In the genomic region with DNA sequence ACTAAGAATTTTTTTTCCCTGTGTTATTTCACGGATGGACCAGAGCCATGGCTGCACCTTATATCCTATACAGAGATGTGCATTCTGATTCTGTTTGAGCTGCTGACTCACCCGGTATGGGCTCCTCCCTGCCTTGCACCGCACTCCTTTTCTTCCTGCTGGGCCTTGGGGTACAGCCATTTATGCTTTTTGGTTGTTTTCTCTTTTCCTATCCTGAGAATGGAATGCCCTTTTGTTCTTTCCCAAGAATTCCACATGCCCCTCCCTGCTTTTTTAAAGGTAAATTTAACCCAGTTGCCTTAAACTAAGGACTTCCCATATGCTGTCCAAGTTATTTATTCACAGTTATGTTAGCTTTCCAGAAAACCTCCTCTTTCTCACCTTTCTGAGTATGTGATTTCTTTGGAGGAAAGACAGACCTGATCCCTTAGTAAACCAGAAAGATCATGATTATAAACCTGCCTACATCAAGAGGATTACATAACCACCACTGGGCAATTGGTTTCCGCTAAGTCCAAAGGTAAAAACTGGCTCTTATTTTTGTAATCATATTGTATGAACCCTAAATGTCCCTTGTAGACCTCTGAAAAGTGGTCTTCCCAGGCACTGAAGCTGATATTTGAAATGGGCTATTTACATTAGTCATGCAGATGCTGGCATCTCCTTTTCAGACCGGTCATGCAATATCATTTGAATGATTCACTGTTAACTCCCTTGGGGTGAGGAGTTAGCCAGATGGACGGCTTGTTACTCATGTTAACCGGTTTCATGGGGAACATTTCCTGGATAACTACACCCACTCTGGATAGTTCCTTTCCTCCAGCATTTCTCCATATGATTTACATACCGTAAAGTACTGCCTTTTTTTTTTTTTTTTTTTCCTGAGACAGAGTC, we compare ENCODE assay signal across 9 cellular contexts. TPM values are rescaled to one million over a fixed set of nuclear protein-coding genes. Genes with fewer than 3 reads are reported as not detected.
DNase-seq lines count a peak whose midpoint lies in the region; ATAC-seq, FAIRE-seq and TF ChIP-seq lines count a peak whose summit lies in the region.
"Had no signal": no experiment of that assay in that cellular context is flagged by ENCODE, and none has a peak within 500 bp of the region (broad histone marks: within the 10 kb centered on the region; RNA-seq: fewer than 3 reads in every experiment).

No MANE protein-coding gene starts in this region.

- DNase-seq in DMS 273 (lab: John Stamatoyannopoulos, UW; ENCODE audit: unreplicated experiment) (peak; percentile 86), RKO (ENCODE audit: low spot score) (peak; percentile 92), fibroblast of lung (ENCODE audit: low read depth in 2 of 2) (peak; percentile 96 to 98), pancreas (no peak), DMS79 treated with DMSO at 0.1 percent for 48 hours (lab: John Stamatoyannopoulos, UW) (no peak), DMS114 treated with DMSO at 0.1 percent for 48 hours (lab: John Stamatoyannopoulos, UW; ENCODE audit: unreplicated experiment) (no peak)
- DNase-seq in activated CD8-positive, alpha-beta memory T cell treated with anti-CD3 and anti-CD28 coated beads, Interleukin-2, amount 10 ng/mL, durations not matched to agents 7 days and 5 days = no peak
- DNase-seq in activated CD4-positive, alpha-beta T cell treated with anti-CD3 and anti-CD28 coated beads, Interleukin-2, amount 50 U/mL, for 1 hour = no peak
- DNase-seq: NCI-H2029 treated with DMSO at 0.1 percent for 48 hours had no signal

- no peak overlapping the region for H3K27ac Mint-ChIP-seq in activated CD8-positive, alpha-beta memory T cell treated with anti-CD3 and anti-CD28 coated beads, Interleukin-2, amount 10 ng/mL, durations not matched to agents 7 days and 5 days

- no peaks in the 10 kb centered on the region for H3K27me3 ChIP-seq in fibroblast of lung (ENCODE audit: control insufficient read depth, insufficient read depth, low read length)
- no peaks in the 10 kb centered on the region for H3K27me3 ChIP-seq in pancreas

- peaks cover 5% of the 10 kb centered on the region for H3K4me1 Mint-ChIP-seq in activated CD8-positive, alpha-beta memory T cell treated with anti-CD3 and anti-CD28 coated beads, Interleukin-2, amount 10 ng/mL, durations not matched to agents 7 days and 5 days

- CTCF ChIA-PET in activated CD8-positive, alpha-beta memory T cell treated with anti-CD3 and anti-CD28 coated beads, Interleukin-2, amount 10 ng/mL, durations not matched to agents 7 days and 5 days (lab: Charles Lee) = interaction anchor here (0.7 kb wide), 1 partner anchor 13 kb away, joined by 3 read pairs; no protein-coding TSS in a partner anchor

- H3K36me3 ChIP-seq in fibroblast of lung (ENCODE audit: control insufficient read depth, insufficient read depth, low read length) = peaks cover 1% of the 10 kb centered on the region
- no peaks in the 10 kb centered on the region for H3K36me3 ChIP-seq in pancreas

- H3K27ac ChIP-seq in fibroblast of lung (ENCODE audit: insufficient read depth, low read length) = peak overlapping the region; percentile 96
- H3K27ac ChIP-seq in pancreas = no peak overlapping the region

- H4K20me1 ChIP-seq in fibroblast of lung (ENCODE audit: control insufficient read depth, extremely low read depth, insufficient read depth, low read length) = no peaks in the 10 kb centered on the region

- peak overlapping the region; percentile 75 for H3K4me2 ChIP-seq in fibroblast of lung (ENCODE audit: extremely low read depth, insufficient read depth, low read length)

- no peak overlapping the region for H3K4me3 Mint-ChIP-seq in activated CD8-positive, alpha-beta memory T cell treated with anti-CD3 and anti-CD28 coated beads, Interleukin-2, amount 10 ng/mL, durations not matched to agents 7 days and 5 days

- peaks cover 14% of the 10 kb centered on the region for H3K79me2 ChIP-seq in fibroblast of lung (ENCODE audit: control insufficient read depth, insufficient read depth, low read length)

- H3K4me1 ChIP-seq in fibroblast of lung (ENCODE audit: control insufficient read depth, extremely low read depth, insufficient read depth, low read length) = peaks cover 24% of the 10 kb centered on the region
- H3K4me1 ChIP-seq in pancreas = peaks cover 0 to 13% (median 12%) of the 10 kb centered on the region in 3 donors

- H3K36me3 Mint-ChIP-seq in activated CD8-positive, alpha-beta memory T cell treated with anti-CD3 and anti-CD28 coated beads, Interleukin-2, amount 10 ng/mL, durations not matched to agents 7 days and 5 days = peaks cover 44% of the 10 kb centered on the region

- peak in 3 of 4 donors; percentile 27 to 62 (median 38) for ATAC-seq in pancreas
- no peak for ATAC-seq in activated CD8-positive, alpha-beta memory T cell treated with anti-CD3 and anti-CD28 coated beads, Interleukin-2, amount 10 ng/mL, durations not matched to agents 7 days and 5 days

- no peaks in the 10 kb centered on the region for H3K9me3 ChIP-seq in fibroblast of lung (ENCODE audit: control insufficient read depth, insufficient read depth, low read depth, low read length)
- H3K9me3 ChIP-seq in pancreas = no peaks in the 10 kb centered on the region

- no peak for TF ChIP-seq CTCF in fibroblast of lung (conservative IDR thresholded peaks at IDR 0.05 in 1 of 2, IDR thresholded peaks at IDR 0.05 in 1 of 2; ENCODE audit: low read depth in 1 of 2, low read length in 2 of 2)
- TF ChIP-seq CTCF in pancreas (IDR thresholded peaks at IDR 0.05) = no peak

- intact Hi-C loops in pancreas (cut with DNase I) = loop anchor here in 1 of 3 donors (10.0 kb wide), 1 partner anchor 60 kb away; no protein-coding TSS in a partner anchor

- peak overlapping the region; percentile 13 for H3K9ac ChIP-seq in fibroblast of lung (ENCODE audit: insufficient read depth, low read length)

- H2AFZ ChIP-seq in fibroblast of lung (ENCODE audit: low read length) = no peak overlapping the region

- no peaks in the 10 kb centered on the region for H3K9me3 Mint-ChIP-seq in activated CD8-positive, alpha-beta memory T cell treated with anti-CD3 and anti-CD28 coated beads, Interleukin-2, amount 10 ng/mL, durations not matched to agents 7 days and 5 days (ENCODE audit: low read depth)

- no peaks in the 10 kb centered on the region for H3K27me3 Mint-ChIP-seq in activated CD8-positive, alpha-beta memory T cell treated with anti-CD3 and anti-CD28 coated beads, Interleukin-2, amount 10 ng/mL, durations not matched to agents 7 days and 5 days

- WGBS in pancreas, 2 donors = 80% methylated on average over 8 of the region's 8 CpGs

- FAIRE-seq in pancreas (lab: Jason Lieb, UNC) = no peak

- H3K4me3 ChIP-seq in fibroblast of lung (replicated peaks in 1 of 4; ENCODE audit: control extremely low read depth in 1 of 4, insufficient read depth in 1 of 4, low read depth in 3 of 4, low read length in 4 of 4) = peak overlapping the region in 1 of 4 experiments; percentile 4
- no peak overlapping the region for H3K4me3 ChIP-seq in pancreas

RNA-seq across cellular contexts. Expression of a gene that starts 45.5 kb away (rescaled TPM):
- total RNA-seq in fibroblast of lung (30.6 and 35.3 TPM in 2 replicates), pancreas (10 to 100 TPM; 12.3 to 28.5 (median 15.6) TPM)
- polyA plus RNA-seq in fibroblast of lung (19.8 and 33.7 TPM in 2 replicates), pancreas (1 to 10 TPM; 4.4 to 9.1 TPM)
- 17.5 and 30.2 TPM in 2 replicates for polyA plus RNA-seq in fibroblast of lung (2012)
- 5.1 and 8.0 TPM in 2 replicates for polyA minus RNA-seq in fibroblast of lung (ENCODE audit: low replicate concordance)
- total RNA-seq in activated CD8-positive, alpha-beta memory T cell treated with anti-CD3 and anti-CD28 coated beads, Interleukin-2, amount 10 ng/mL, durations not matched to agents 7 days and 5 days = 10 to 100 TPM; 59.2 to 61.3 TPM

Comparison
In these comparisons a context has a peak if more than half of its experiments do, and no peak if none do; other contexts are left out.
1. DNase-seq: peak in DMS 273 (single experiment), RKO (single experiment) and fibroblast of lung (2 of 2); none in pancreas (0 of 6), DMS79 treated with DMSO at 0.1 percent for 48 hours (single experiment), activated CD8-positive, alpha-beta memory T cell treated with anti-CD3 and anti-CD28 coated beads, Interleukin-2, amount 10 ng/mL, durations not matched to agents 7 days and 5 days (single experiment), activated CD4-positive, alpha-beta T cell treated with anti-CD3 and anti-CD28 coated beads, Interleukin-2, amount 50 U/mL, for 1 hour (single experiment) and DMS114 treated with DMSO at 0.1 percent for 48 hours (single experiment).